ENCODE assay signal across 35 cellular contexts in genomic region chr17:72832306-72832705, GRCh38.
"Had no signal": no experiment of that assay in that cellular context is flagged by ENCODE, and none has a peak within 500 bp of the region (broad histone marks: within the 10 kb centered on the region; RNA-seq: fewer than 3 reads in every experiment).

No MANE protein-coding gene starts in this region.

- H3K9me3 ChIP-seq: MG63 had no signal

- H3K4me3 ChIP-seq: MG63 had no signal

- DNase-seq: Karpas-422, Kasumi-1, MG63, MM.1S, MV-4-11, NCI-H1048, NCI-H1092, NCI-H1092 treated with DMSO at 0.1 percent for 48 hours, NCI-H1105, NCI-H1105 treated with DMSO at 0.1 percent for 48 hours, NCI-H1417, NCI-H1417 treated with DMSO at 0.1 percent for 48 hours, NCI-H1436, NCI-H1436 treated with DMSO at 0.1 percent for 48 hours, NCI-H146, NCI-H1694, NCI-H1694 treated with DMSO at 0.1 percent for 48 hours, NCI-H187, NCI-H187 treated with DMSO at 0.1 percent for 48 hours, NCI-H1930, NCI-H2029, NCI-H2029 treated with DMSO at 0.1 percent for 48 hours, NCI-H2081, NCI-H2081 treated with DMSO at 0.1 percent for 48 hours, NCI-H2107, NCI-H2171, NCI-H2171 treated with DMSO at 0.1 percent for 48 hours, NCI-H2227 treated with DMSO at 0.1 percent for 48 hours, NCI-H226, NCI-H345, NCI-H446, NCI-H446 treated with DMSO at 0.1 percent for 48 hours, NCI-H510A, NCI-H510A treated with DMSO at 0.1 percent for 48 hours, NCI-H524 had no signal

- H3K36me3 ChIP-seq: MG63 had no signal

- H3K27me3 ChIP-seq: MG63 had no signal
